Comparison of ENCODE assay signal across 9 cellular contexts in the genomic region with DNA sequence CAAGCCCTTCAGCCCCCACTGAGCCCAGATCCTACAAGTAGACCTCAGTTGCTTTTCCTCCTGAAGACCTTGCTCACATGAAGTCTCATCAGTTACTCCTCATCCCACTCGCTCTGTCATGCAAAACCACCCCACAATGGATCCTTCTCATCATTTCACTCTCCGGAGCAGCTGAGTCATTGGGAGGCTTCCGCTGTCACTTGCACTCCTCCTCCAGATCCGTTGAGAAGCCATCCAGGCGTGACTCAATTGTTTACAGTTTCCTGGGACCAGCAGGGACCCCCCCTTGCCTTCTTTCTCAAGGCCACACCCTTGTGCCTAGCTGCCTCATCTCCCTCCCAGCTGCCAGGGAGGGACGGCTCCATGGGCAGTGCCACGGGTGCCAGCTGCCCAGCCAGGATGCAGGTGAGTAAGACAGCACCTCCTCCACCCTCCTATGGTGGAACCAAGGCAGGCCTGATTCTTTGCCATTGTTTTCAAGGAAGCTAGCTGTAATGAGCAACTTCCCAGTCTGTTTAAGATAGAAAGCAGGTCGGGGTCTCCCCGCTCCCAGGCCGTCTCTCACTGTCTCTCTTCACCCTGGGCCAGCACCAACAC. TPM values are rescaled to one million over a fixed set of nuclear protein-coding genes. Genes with fewer than 3 reads are reported as not detected.
DNase-seq lines count a peak whose midpoint lies in the region; ATAC-seq and TF ChIP-seq lines count a peak whose summit lies in the region.
"Had no signal": no experiment of that assay in that cellular context is flagged by ENCODE, and none has a peak within 500 bp of the region (broad histone marks: within the 10 kb centered on the region; RNA-seq: fewer than 3 reads in every experiment).

No MANE protein-coding gene starts in this region.

- ATAC-seq in HG02938 (IDR thresholded peaks at IDR 0.05; ENCODE audit: unreplicated experiment) = no peak

- DNase-seq in COR-L47 (lab: John Stamatoyannopoulos, UW) (peak; percentile 66), LHCN-M2 (ENCODE audit: low read depth) (peak; percentile 87), fibroblast of pulmonary artery (ENCODE audit: low read depth) (peak; percentile 85), NK-92 (lab: John Stamatoyannopoulos, UW; ENCODE audit: unreplicated experiment) (no peak), NCI-H146 treated with DMSO at 0.1 percent for 48 hours (lab: John Stamatoyannopoulos, UW; ENCODE audit: unreplicated experiment) (no peak)
- DNase-seq in activated CD4-positive, alpha-beta T cell treated with anti-CD3 and anti-CD28 coated beads, Interleukin-2, amount 50 U/mL, for 4 hours = peak; percentile 33 to 40
- DNase-seq in stimulated activated CD4-positive, alpha-beta T cell treated with anti-CD3 and anti-CD28 coated beads, TNF-alpha, amount 100 ng/mL, for 24 hours (ENCODE audit: low read depth in 3 of 3) = peak; percentile 50 to 74 (median 66)

- TF ChIP-seq CTCF in fibroblast of pulmonary artery (IDR thresholded peaks at IDR 0.05; ENCODE audit: low read length, missing control alignments) = no peak

- no peak overlapping the region for H3K4me3 ChIP-seq in fibroblast of pulmonary artery (replicated peaks; ENCODE audit: low read depth, low read length)
- H3K4me3 ChIP-seq: uterus had no signal

RNA-seq across cellular contexts. Expression of a gene that starts 16.3 kb away (rescaled TPM):
- total RNA-seq in LHCN-M2 (2014; rRNA removed) = not detected in 2 replicates
- not detected for polyA plus RNA-seq in LHCN-M2 (2012)
- total RNA-seq: uterus had no signal

RNA-seq across cellular contexts. Expression of a gene that starts 44.0 kb away (rescaled TPM):
- 24.0 and 29.0 TPM in 2 replicates for total RNA-seq in LHCN-M2 (2014; rRNA removed)
- 64.2 TPM for polyA plus RNA-seq in LHCN-M2 (2012)

Comparison
In these comparisons a context has a peak if more than half of its experiments do, and no peak if none do; other contexts are left out.
1. DNase-seq: peak in COR-L47 (single experiment), LHCN-M2 (single experiment), activated CD4-positive, alpha-beta T cell treated with anti-CD3 and anti-CD28 coated beads, Interleukin-2, amount 50 U/mL, for 4 hours (2 of 2), fibroblast of pulmonary artery (single experiment) and stimulated activated CD4-positive, alpha-beta T cell treated with anti-CD3 and anti-CD28 coated beads, TNF-alpha, amount 100 ng/mL, for 24 hours (3 of 3); none in NK-92 (single experiment) and NCI-H146 treated with DMSO at 0.1 percent for 48 hours (single experiment).